ENCODE assay signal across 8 cellular contexts in the genomic region with DNA sequence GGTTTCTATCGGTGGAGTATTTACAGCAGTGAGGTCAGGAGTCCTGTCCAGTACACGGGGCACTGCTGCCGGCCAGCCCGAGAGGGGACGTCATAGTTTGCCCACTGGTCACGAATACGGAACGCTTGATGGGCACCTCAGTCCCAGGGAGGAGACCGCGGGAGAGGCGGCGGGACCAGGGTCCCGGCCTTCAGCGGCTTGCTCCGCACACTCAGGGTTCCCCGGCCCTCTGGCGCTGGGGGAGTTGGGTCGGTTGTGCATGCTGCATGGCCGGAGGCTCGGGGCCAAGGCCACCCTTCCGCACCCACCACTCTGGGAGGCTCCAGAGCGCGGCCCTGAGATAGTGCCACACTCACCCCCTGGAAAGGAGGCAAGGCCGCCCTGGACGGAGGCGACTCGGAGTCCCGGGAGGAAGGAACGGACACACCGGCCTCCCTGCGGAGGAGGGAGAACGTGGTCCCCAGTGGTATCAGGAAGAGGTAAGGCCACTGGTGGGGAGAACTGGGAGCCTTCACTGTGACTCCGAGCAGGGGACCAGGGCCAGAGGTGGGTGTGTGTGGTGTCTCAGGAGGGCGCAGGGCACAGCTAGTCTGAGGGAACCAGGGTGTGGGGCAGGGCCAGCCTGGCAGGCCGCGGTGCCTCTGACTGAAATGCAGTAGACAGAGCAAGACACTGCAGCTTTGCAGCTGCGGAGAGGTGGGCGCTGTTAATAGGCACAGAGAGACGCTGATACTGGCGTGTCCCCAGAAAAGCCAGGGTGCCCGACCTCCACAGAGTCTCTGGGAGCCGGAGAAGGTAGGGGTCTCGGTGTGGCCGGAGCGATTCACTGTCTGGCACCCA. TPM values are rescaled to one million over a fixed set of nuclear protein-coding genes. Genes with fewer than 3 reads are reported as not detected.
DNase-seq lines count a peak whose midpoint lies in the region.

No MANE protein-coding gene starts in this region.

- H3K36me3 ChIP-seq in HUES64 (ENCODE audit: insufficient read depth, low read length) = no peaks in the 10 kb centered on the region
- H3K36me3 ChIP-seq in mesenchymal stem cell (ENCODE audit: control insufficient read depth in 1 of 2, insufficient read depth in 2 of 2, low read depth in 1 of 2, low read length in 2 of 2) = peaks cover 5 to 6% of the 10 kb centered on the region in 2 experiments
- no peaks in the 10 kb centered on the region for H3K36me3 ChIP-seq in urinary bladder (ENCODE audit: insufficient read depth)

- peak overlapping the region; percentile 52 for H3K9ac ChIP-seq in HUES64 (ENCODE audit: low read depth, low read length)
- H3K9ac ChIP-seq in mesenchymal stem cell (ENCODE audit: low read length) = peak overlapping the region; percentile 86

- peak; percentile 47 for DNase-seq in G401 (ENCODE audit: low spot score)
- DNase-seq in cerebellar cortex (ENCODE audit: low spot score) = peak; percentile 29
- DNase-seq in mesenchymal stem cell = no peak
- no peak for DNase-seq in effector CD4-positive, alpha-beta T cell
- DNase-seq in NCI-H82 (lab: John Stamatoyannopoulos, UW) = no peak
- no peak for DNase-seq in DMS 273 treated with DMSO at 0.1 percent for 48 hours (lab: John Stamatoyannopoulos, UW)

- no peak overlapping the region for H2AFZ ChIP-seq in mesenchymal stem cell (ENCODE audit: low read depth, low read length)

- H3K4me1 ChIP-seq in HUES64 (ENCODE audit: insufficient read depth, low read length) (peaks cover 8% of the 10 kb centered on the region; the same call in 1 of the 2 replicates), mesenchymal stem cell (ENCODE audit: control insufficient read depth, insufficient read depth, low read depth, low read length) (peaks cover 24% of the 10 kb centered on the region), urinary bladder (ENCODE audit: insufficient read depth) (no peaks in the 10 kb centered on the region)

- no peak overlapping the region for H2BK5ac ChIP-seq in mesenchymal stem cell (ENCODE audit: low read depth, low read length, poor library complexity, severe bottlenecking)

- no peaks in the 10 kb centered on the region for H3K79me1 ChIP-seq in mesenchymal stem cell (replicated peaks; ENCODE audit: low read length, poor library complexity, severe bottlenecking)

- H2AK5ac ChIP-seq in mesenchymal stem cell (ENCODE audit: low read length, severe bottlenecking) = peak overlapping the region; percentile 38

- H2BK120ac ChIP-seq in mesenchymal stem cell (ENCODE audit: low read depth, low read length) = no peak overlapping the region

- H3K18ac ChIP-seq in mesenchymal stem cell (ENCODE audit: low read depth in 1 of 2, low read length in 2 of 2) = no peak overlapping the region

- H3K27me3 ChIP-seq in HUES64 (ENCODE audit: insufficient read depth, low read length) (peaks cover 42% of the 10 kb centered on the region), mesenchymal stem cell (ENCODE audit: control insufficient read depth in 1 of 2, insufficient read depth in 1 of 2, low read length in 2 of 2) (peaks cover 0 to 18% of the 10 kb centered on the region in 2 experiments)

- H3K27ac ChIP-seq in HUES64 (ENCODE audit: low read depth, low read length) (no peak overlapping the region), mesenchymal stem cell (ENCODE audit: low read length, poor library complexity, severe bottlenecking) (no peak overlapping the region), urinary bladder (ENCODE audit: low read depth) (no peak overlapping the region)

- WGBS in HUES64 = 69% methylated on average over 45 of the region's 45 CpGs
- WGBS in mesenchymal stem cell = 81% methylated on average over 45 of the region's 45 CpGs
- 34% methylated on average over 45 of the region's 45 CpGs for WGBS in urinary bladder

- H3K4me3 ChIP-seq in HUES64 (ENCODE audit: low read length) (peak overlapping the region; percentile 82), mesenchymal stem cell (ENCODE audit: insufficient read depth in 1 of 2, low read depth in 1 of 2, low read length in 2 of 2) (peak overlapping the region; percentile 60 to 83), urinary bladder (ENCODE audit: low read depth, low read length) (peak overlapping the region; percentile 58)

- H3K4ac ChIP-seq in mesenchymal stem cell (ENCODE audit: low read depth in 1 of 2, low read length in 2 of 2) = no peak overlapping the region

- in situ Hi-C loops in G401 (cut with HindIII; ENCODE audit: low sequenced_read_pairs) = no loop called here

- peak overlapping the region; percentile 99 for H3K4me2 ChIP-seq in mesenchymal stem cell (ENCODE audit: low read length, poor library complexity, severe bottlenecking)

- no peak overlapping the region for H3K23ac ChIP-seq in mesenchymal stem cell (ENCODE audit: low read length in 2 of 2)

- no peaks in the 10 kb centered on the region for H3K9me3 ChIP-seq in HUES64 (ENCODE audit: insufficient read depth, low read depth, low read length)
- H3K9me3 ChIP-seq in mesenchymal stem cell (ENCODE audit: control insufficient read depth, low read length) = no peaks in the 10 kb centered on the region

- peak overlapping the region; percentile 52 for H4K91ac ChIP-seq in mesenchymal stem cell (ENCODE audit: low read length)

- no peak overlapping the region for H3K14ac ChIP-seq in mesenchymal stem cell (ENCODE audit: low read length in 2 of 2)

- no peak overlapping the region for H2BK15ac ChIP-seq in mesenchymal stem cell (ENCODE audit: low read depth, poor library complexity, severe bottlenecking)

- H4K8ac ChIP-seq in mesenchymal stem cell (ENCODE audit: low read length) = no peak overlapping the region

- no peak overlapping the region for H2BK12ac ChIP-seq in mesenchymal stem cell (ENCODE audit: low read length in 2 of 2)

RNA-seq across cellular contexts. Expression of a gene that starts 28.6 kb away (rescaled TPM):
- total RNA-seq in G401 (2014; rRNA removed; shearing (Covaris generic)) = not detected in 2 replicates
- not detected for polyA plus RNA-seq in HUES64 (2013, experiment 1 of 2)
- not detected for polyA plus RNA-seq in HUES64 (2013, experiment 2 of 2)
- polyA plus RNA-seq in mesenchymal stem cell (2013, experiment 1 of 2) = not detected
- not detected for polyA plus RNA-seq in mesenchymal stem cell (2013, experiment 2 of 2)
- total RNA-seq in urinary bladder = not detected
- polyA plus RNA-seq in urinary bladder = not detected

RNA-seq across cellular contexts. Expression of a gene that starts 51.7 kb away (rescaled TPM):
- total RNA-seq in G401 (2014; rRNA removed; shearing (Covaris generic)) = 72.9 and 84.9 TPM in 2 replicates
- polyA plus RNA-seq in HUES64 (2013, experiment 1 of 2) = 31.6 TPM
- polyA plus RNA-seq in HUES64 (2013, experiment 2 of 2) = 30.1 TPM
- polyA plus RNA-seq in mesenchymal stem cell (2013, experiment 1 of 2) = 17.0 TPM
- polyA plus RNA-seq in mesenchymal stem cell (2013, experiment 2 of 2) = 15.9 TPM
- total RNA-seq in urinary bladder = 37.0 TPM
- polyA plus RNA-seq in urinary bladder = 33.8 TPM

RNA-seq across cellular contexts. Expression of a gene that starts 51.8 kb away (rescaled TPM):
- total RNA-seq in G401 (2014; rRNA removed; shearing (Covaris generic)) = 38.3 and 38.7 TPM in 2 replicates
- 15.3 TPM for polyA plus RNA-seq in HUES64 (2013, experiment 1 of 2)
- polyA plus RNA-seq in HUES64 (2013, experiment 2 of 2) = 12.3 TPM
- polyA plus RNA-seq in mesenchymal stem cell (2013, experiment 1 of 2) = 9.8 TPM
- 10.1 TPM for polyA plus RNA-seq in mesenchymal stem cell (2013, experiment 2 of 2)
- total RNA-seq in urinary bladder = 18.5 TPM
- polyA plus RNA-seq in urinary bladder = 17.4 TPM

Comparison
In these comparisons a context has a peak if more than half of its experiments do, and no peak if none do; other contexts are left out.
1. DNase-seq: peak in G401 (single experiment) and cerebellar cortex (single experiment); none in mesenchymal stem cell (single experiment), effector CD4-positive, alpha-beta T cell (single experiment), NCI-H82 (single experiment) and DMS 273 treated with DMSO at 0.1 percent for 48 hours (single experiment).
2. Peak in every context shown above with its lines, with median percentiles within 50 percentile points of each other: H3K4me3 ChIP-seq.